1 cellular context compared by ENCODE assay signal in genomic region chr16:1299012-1299867, GRCh38.
A peak's percentile ranks its signal among the peaks of the same experiment; 100 is the strongest.
TF ChIP-seq lines count a peak whose summit lies in the region.

No MANE protein-coding gene starts in this region.

TF ChIP-seq in K562, 482 proteins besides CTCF, POLR2A, EP300 and RAD21 (continued from another document):
- peak; percentile 28; the same call in 1 of the 2 replicates for TF ChIP-seq MGA (IDR thresholded peaks at IDR 0.05)
- no peak for TF ChIP-seq ZNF79 (CRISPR knock-in tag; IDR thresholded peaks at IDR 0.05; ENCODE audit: low read depth)
- TF ChIP-seq FOSL1 (tag; conservative IDR thresholded peaks at IDR 0.05) = 0 out of 2 replicates have a peak, but pooled peaks have one; percentile 38
- TF ChIP-seq ZNF23 (CRISPR knock-in tag; IDR thresholded peaks at IDR 0.05) = no peak
- no peak for TF ChIP-seq CHD4 (IDR thresholded peaks at IDR 0.05; ENCODE audit: insufficient read depth, insufficient replicate concordance, low read depth, low read length, poor library complexity, severe bottlenecking)
- peak; percentile 16; the same call in 1 of the 2 replicates for TF ChIP-seq JUND (IDR thresholded peaks at IDR 0.05; ENCODE audit: borderline replicate concordance, low read depth, low read length)
- TF ChIP-seq JUND (tag; IDR thresholded peaks at IDR 0.05; ENCODE audit: borderline replicate concordance, low read depth, low read length) = no peak
- TF ChIP-seq POLR2G (IDR thresholded peaks at IDR 0.05; ENCODE audit: low read depth, low read length) = 0 out of 2 replicates have a peak, but pooled peaks have one; percentile 30
- TF ChIP-seq HDAC2 (IDR thresholded peaks at IDR 0.05) = 0 out of 2 replicates have a peak, but pooled peaks have one; percentile 20
- peak; percentile 43 for TF ChIP-seq ZFX (CRISPR knock-in tag; IDR thresholded peaks at IDR 0.05)
- peak; percentile 71 for TF ChIP-seq BHLHE40 (IDR thresholded peaks at IDR 0.05; ENCODE audit: low read length)
- no peak for TF ChIP-seq RERE (CRISPR knock-in tag; IDR thresholded peaks at IDR 0.05; ENCODE audit: borderline replicate concordance)
- peak; percentile 80 for TF ChIP-seq ZNF384 (IDR thresholded peaks at IDR 0.05; ENCODE audit: low read depth, low read length)
- no peak for TF ChIP-seq CREB1 (IDR thresholded peaks at IDR 0.05)
- peak; percentile 59; the same call in 1 of the 2 replicates for TF ChIP-seq CREB1 (CRISPR knock-in tag; IDR thresholded peaks at IDR 0.05)
- TF ChIP-seq NR2C2 (CRISPR knock-in tag; IDR thresholded peaks at IDR 0.05) = no peak
- TF ChIP-seq NR2C2 (tag; IDR thresholded peaks at IDR 0.05) = peak; percentile 89
- peak; percentile 77 for TF ChIP-seq EGR1 (conservative IDR thresholded peaks at IDR 0.05)
- peak; percentile 92 for TF ChIP-seq ZNF263 (CRISPR knock-in tag; IDR thresholded peaks at IDR 0.05; ENCODE audit: borderline replicate concordance)
- TF ChIP-seq ZNF24 (IDR thresholded peaks at IDR 0.05) = peak; percentile 99
- no peak for TF ChIP-seq ZNF3 (CRISPR knock-in tag; IDR thresholded peaks at IDR 0.05)
- TF ChIP-seq VEZF1 (CRISPR knock-in tag; IDR thresholded peaks at IDR 0.05) = peak; percentile 96
TF ChIP-seq in K562: peak in this region for 47.
